ENCODE assay signal across 8 cellular contexts in the genomic region with DNA sequence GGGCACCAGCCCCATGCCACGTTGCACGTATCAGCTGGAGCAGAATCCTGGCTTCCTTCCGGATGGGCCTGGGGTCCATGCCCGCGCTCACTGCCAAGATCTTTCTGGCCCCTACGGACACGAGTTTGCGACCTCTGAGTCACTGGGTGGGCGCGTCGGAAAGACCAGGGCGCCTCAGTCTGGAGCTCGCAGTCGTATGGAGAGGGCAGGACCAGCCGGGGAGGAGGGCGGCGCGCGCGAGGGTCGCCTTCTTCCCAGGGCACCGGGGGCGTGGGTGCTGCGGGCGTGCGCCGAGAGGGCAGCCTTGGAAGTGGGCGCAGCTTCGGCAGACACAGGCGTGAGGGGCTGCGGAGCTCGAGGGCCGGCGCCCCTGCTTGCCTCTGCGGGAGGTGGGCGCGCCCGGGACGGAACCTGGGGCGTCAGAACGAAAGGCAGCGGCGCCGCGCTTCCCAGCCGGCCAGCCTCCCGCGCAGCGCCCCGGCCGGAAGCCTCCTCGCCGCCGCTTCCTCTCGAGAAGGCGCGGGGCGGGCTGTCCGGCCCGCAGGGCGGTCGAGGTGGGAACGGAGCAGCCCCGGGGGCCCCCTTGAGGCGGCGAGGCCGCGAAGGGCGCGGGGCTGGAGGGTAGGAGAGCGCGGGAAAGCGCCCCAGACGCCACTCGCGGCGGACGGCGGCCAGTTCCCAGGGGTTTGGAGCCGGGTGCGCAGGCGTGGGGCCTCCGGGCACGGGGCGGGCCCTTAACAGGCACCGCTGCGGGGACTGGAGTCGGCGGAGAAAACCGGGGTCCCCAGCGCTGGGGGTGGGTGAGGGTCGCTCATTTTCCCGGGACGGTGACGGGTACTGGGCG. TPM values are rescaled to one million over a fixed set of nuclear protein-coding genes. Genes with fewer than 3 reads are reported as not detected.
DNase-seq lines count a peak whose midpoint lies in the region; ATAC-seq and TF ChIP-seq lines count a peak whose summit lies in the region.

Gene ARL6IP4 (plus strand): TSS at position 490 of the 844 bp plus-strand sequence. CDS start 459 bp downstream, outside the sequence.

- intact Hi-C loops in activated CD4-positive, alpha-beta memory T cell treated with anti-CD3 and anti-CD28 coated beads for 36 hours (cut with micrococcal nuclease), result loop anchor here (2.0 kb wide), 1 partner anchor 94 kb away; no protein-coding TSS in a partner anchor
- intact Hi-C loops in lower lobe of right lung (cut with DNase I), result no loop called here

- H3K36me3 ChIP-seq in ectodermal cell (ENCODE audit: control insufficient read depth, insufficient read depth, low read length) (peaks cover 3% of the 10 kb centered on the region), lower lobe of right lung (peaks cover 34% of the 10 kb centered on the region)

- WGBS in ectodermal cell, 2 experiments, result 0 to 1% methylated on average over 96 of the region's 96 CpGs

- H3K27me3 ChIP-seq in ectodermal cell (ENCODE audit: control insufficient read depth, insufficient read depth, low read length, poor library complexity, severe bottlenecking) (no peaks in the 10 kb centered on the region), lower lobe of right lung (ENCODE audit: low read depth) (no peaks in the 10 kb centered on the region)

- H3K9me3 Mint-ChIP-seq in activated CD4-positive, alpha-beta memory T cell treated with anti-CD3 and anti-CD28 coated beads for 36 hours, result no peaks in the 10 kb centered on the region

- H3K27me3 Mint-ChIP-seq in activated CD4-positive, alpha-beta memory T cell treated with anti-CD3 and anti-CD28 coated beads for 36 hours, result no peaks in the 10 kb centered on the region

- H3K27ac ChIP-seq in ectodermal cell (ENCODE audit: insufficient read depth, low read depth, low read length, poor library complexity, severe bottlenecking) (no peak within 1 kb of the TSS), lower lobe of right lung (peak within 1 kb of the TSS; percentile 89)

- peak within 1 kb of the TSS; percentile 89 for H3K4me3 Mint-ChIP-seq in activated CD4-positive, alpha-beta memory T cell treated with anti-CD3 and anti-CD28 coated beads for 36 hours

- H3K4me1 ChIP-seq in ectodermal cell (ENCODE audit: control insufficient read depth, insufficient read depth, low read length) (peaks cover 25% of the 10 kb centered on the region), lower lobe of right lung (peaks cover 86% of the 10 kb centered on the region)

- CTCF ChIA-PET in activated CD4-positive, alpha-beta memory T cell treated with anti-CD3 and anti-CD28 coated beads for 36 hours (lab: Charles Lee), result interaction anchor here (1.4 to 1.8 kb wide), 2 partner anchors 99 to 257 kb away, joined by 3 to 7 read pairs; no protein-coding TSS in a partner anchor

- H3K36me3 Mint-ChIP-seq in activated CD4-positive, alpha-beta memory T cell treated with anti-CD3 and anti-CD28 coated beads for 36 hours, result peaks cover 15% of the 10 kb centered on the region

- peak; percentile 52 for ATAC-seq in HG02840 (IDR thresholded peaks at IDR 0.05; ENCODE audit: low FRiP score, unreplicated experiment)
- ATAC-seq in lower lobe of right lung, result peak; percentile 79 to 89

- H3K4me1 Mint-ChIP-seq in activated CD4-positive, alpha-beta memory T cell treated with anti-CD3 and anti-CD28 coated beads for 36 hours (ENCODE audit: low read depth), result peaks cover 42% of the 10 kb centered on the region

- H3K9me3 ChIP-seq in ectodermal cell (ENCODE audit: control insufficient read depth, low read length), result no peaks in the 10 kb centered on the region
- H3K9me3 ChIP-seq in lower lobe of right lung, result no peaks in the 10 kb centered on the region

- peak within 1 kb of the TSS; percentile 82 for H3K27ac Mint-ChIP-seq in activated CD4-positive, alpha-beta memory T cell treated with anti-CD3 and anti-CD28 coated beads for 36 hours

- POLR2A ChIA-PET in activated CD4-positive, alpha-beta memory T cell treated with anti-CD3 and anti-CD28 coated beads for 36 hours (lab: Charles Lee), result interaction anchor here (2.1 kb wide), 1 partner anchor 252 kb away, joined by 5 read pairs; the partner anchor contains the start of genes MPHOSPH9 and MTRFR

- DNase-seq in NCI-H2107 (lab: John Stamatoyannopoulos, UW) (peak; percentile 37), NCI-H2107 treated with DMSO at 0.1 percent for 48 hours (lab: John Stamatoyannopoulos, UW; ENCODE audit: unreplicated experiment) (no peak), NCI-H345 (lab: John Stamatoyannopoulos, UW) (peak; percentile 57), lower lobe of right lung (peak; percentile 83)
- DNase-seq in activated CD4-positive, alpha-beta memory T cell treated with anti-CD3 and anti-CD28 coated beads for 36 hours, result peak; percentile 72
- DNase-seq in stimulated activated CD4-positive, alpha-beta T cell treated with anti-CD3 and anti-CD28 coated beads, TNF-alpha, amount 100 ng/mL, for 48 hours (ENCODE audit: low read depth in 3 of 3), result peak; percentile 35 to 63 (median 39)

- no peak for TF ChIP-seq CTCF in lower lobe of right lung (IDR thresholded peaks at IDR 0.05)

- H3K4me3 ChIP-seq in ectodermal cell (ENCODE audit: insufficient read depth, low read depth, low read length), result peak within 1 kb of the TSS; percentile 76
- H3K4me3 ChIP-seq in lower lobe of right lung, result peak within 1 kb of the TSS; percentile 97

RNA-seq across cellular contexts. Expression of gene ARL6IP4, which starts in this region (rescaled TPM):
- total RNA-seq in activated CD4-positive, alpha-beta memory T cell treated with anti-CD3 and anti-CD28 coated beads for 36 hours, result 100 to 1,000 TPM; 180 to 188 TPM
- 159 TPM for polyA plus RNA-seq in ectodermal cell (2013, experiment 1 of 4)
- 151 TPM for polyA plus RNA-seq in ectodermal cell (2013, experiment 2 of 4)
- 149 TPM for polyA plus RNA-seq in ectodermal cell (2013, experiment 3 of 4)
- 157 TPM for polyA plus RNA-seq in ectodermal cell (2013, experiment 4 of 4)
- total RNA-seq in lower lobe of right lung, result 139 TPM
